ENCODE assay signal across 9 cellular contexts in genomic region chr19:18587561-18587960, GRCh38. TPM values are rescaled to one million over a fixed set of nuclear protein-coding genes. Genes with fewer than 3 reads are reported as not detected.
DNase-seq lines count a peak whose midpoint lies in the region; ATAC-seq and TF ChIP-seq lines count a peak whose summit lies in the region.
"Had no signal": no experiment of that assay in that cellular context is flagged by ENCODE, and none has a peak within 500 bp of the region (broad histone marks: within the 10 kb centered on the region; RNA-seq: fewer than 3 reads in every experiment).

No MANE protein-coding gene starts in this region.

- H3K4me2 ChIP-seq in DOHH2 (ENCODE audit: low read length) (peak overlapping the region; percentile 99), Loucy (ENCODE audit: low read depth, low read length, poor library complexity, severe bottlenecking) (peak overlapping the region; percentile 87)

- H3K27me3 Mint-ChIP-seq in dendritic cell treated with granulocyte-macrophage colony-stimulating factor and Interleukin-4, amounts not matched to agents 40 ng/mL and 50 ng/mL, for 4 days = no peaks in the 10 kb centered on the region

- H3K9ac ChIP-seq in Loucy (ENCODE audit: low read depth, low read length, poor library complexity, severe bottlenecking) = peak overlapping the region; percentile 76
- no peak overlapping the region for H3K9ac ChIP-seq in rectal smooth muscle tissue (ENCODE audit: low read length)
- H3K9ac ChIP-seq: parathyroid adenoma had no signal

- no peak for ATAC-seq in GM21515 (IDR thresholded peaks at IDR 0.05; ENCODE audit: unreplicated experiment)
- no peak for ATAC-seq in sciatic nerve

- H4K20me1 ChIP-seq in DOHH2 (ENCODE audit: control insufficient read depth, insufficient read depth, low read depth, low read length) (no peaks in the 10 kb centered on the region), Loucy (ENCODE audit: insufficient read depth, low read length, poor library complexity, severe bottlenecking) (peaks cover 4% of the 10 kb centered on the region)

- H3K4me3 ChIP-seq in DOHH2 (ENCODE audit: low read length) = peak overlapping the region; percentile 91
- H3K4me3 ChIP-seq in Loucy (ENCODE audit: low read length, poor library complexity, severe bottlenecking) = peak overlapping the region; percentile 78
- H3K4me3 ChIP-seq in rectal smooth muscle tissue (ENCODE audit: low read length) = peak overlapping the region; percentile 85

- H3K36me3 Mint-ChIP-seq in dendritic cell treated with granulocyte-macrophage colony-stimulating factor and Interleukin-4, amounts not matched to agents 40 ng/mL and 50 ng/mL, for 4 days (ENCODE audit: low read depth) = peaks cover 36% of the 10 kb centered on the region

- TF ChIP-seq CTCF in DOHH2 (IDR thresholded peaks at IDR 0.05; ENCODE audit: low read depth, low read length, poor library complexity, severe bottlenecking) (no peak), Loucy (conservative IDR thresholded peaks at IDR 0.05; ENCODE audit: low read length) (no peak)

- H3F3A ChIP-seq in DOHH2 (ENCODE audit: control insufficient read depth, insufficient read depth) (peaks cover 16% of the 10 kb centered on the region), Loucy (ENCODE audit: low read depth) (no peaks in the 10 kb centered on the region)

- H3K36me3 ChIP-seq in DOHH2 (ENCODE audit: control insufficient read depth, low read length) (peaks cover 22% of the 10 kb centered on the region), Loucy (ENCODE audit: insufficient read depth, low read length) (no peaks in the 10 kb centered on the region), rectal smooth muscle tissue (ENCODE audit: control insufficient read depth, insufficient read depth, low read length) (peaks cover 3% of the 10 kb centered on the region)

- H3K27ac Mint-ChIP-seq in dendritic cell treated with granulocyte-macrophage colony-stimulating factor and Interleukin-4, amounts not matched to agents 40 ng/mL and 50 ng/mL, for 4 days = peak overlapping the region; percentile 91

- H3K79me2 ChIP-seq in DOHH2 (ENCODE audit: control insufficient read depth, low read length) (peaks cover 18% of the 10 kb centered on the region), Loucy (ENCODE audit: insufficient read depth, low read length) (peaks cover 7% of the 10 kb centered on the region)
- H3K79me2 ChIP-seq: parathyroid adenoma had no signal

- H2AFZ ChIP-seq in Loucy (ENCODE audit: low read length) = no peak overlapping the region

- H3K4me3 Mint-ChIP-seq in dendritic cell treated with granulocyte-macrophage colony-stimulating factor and Interleukin-4, amounts not matched to agents 40 ng/mL and 50 ng/mL, for 4 days = peak overlapping the region; percentile 88

- no peaks in the 10 kb centered on the region for H3K9me2 ChIP-seq in DOHH2 (replicated peaks; ENCODE audit: control insufficient read depth, low read length)
- no peaks in the 10 kb centered on the region for H3K9me2 ChIP-seq in Loucy (replicated peaks; ENCODE audit: low read depth, low read length)

- intact Hi-C loops in dendritic cell treated with granulocyte-macrophage colony-stimulating factor and Interleukin-4, amounts not matched to agents 40 ng/mL and 50 ng/mL, for 4 days (cut with micrococcal nuclease) = loop anchor here (5.0 kb wide), 3 partner anchors 65 to 260 kb away; partner anchors contain the start of gene ELL
- intact Hi-C loops in sciatic nerve (cut with DNase I) = no loop called here

- H3K4me1 ChIP-seq in DOHH2 (ENCODE audit: control insufficient read depth, low read length) (peaks cover 51% of the 10 kb centered on the region), Loucy (ENCODE audit: insufficient read depth, low read length, poor library complexity, severe bottlenecking) (peaks cover 13% of the 10 kb centered on the region), rectal smooth muscle tissue (ENCODE audit: control insufficient read depth, insufficient read depth, low read length) (peaks cover 8% of the 10 kb centered on the region)
- H3K4me1 ChIP-seq: parathyroid adenoma had no signal

- DNase-seq in substantia nigra (lab: John Stamatoyannopoulos, UW) (no peak), sciatic nerve (ENCODE audit: low spot score) (no peak), islet precursor cell (no peak)

- no peaks in the 10 kb centered on the region for H3K27me3 ChIP-seq in DOHH2 (ENCODE audit: control insufficient read depth, low read length)
- no peaks in the 10 kb centered on the region for H3K27me3 ChIP-seq in Loucy (ENCODE audit: insufficient read depth, low read length, poor library complexity, severe bottlenecking)
- no peaks in the 10 kb centered on the region for H3K27me3 ChIP-seq in rectal smooth muscle tissue (ENCODE audit: control insufficient read depth, insufficient read depth, low read length)

- H3K27ac ChIP-seq in DOHH2 (ENCODE audit: low read depth, low read length) (peak overlapping the region; percentile 86), rectal smooth muscle tissue (ENCODE audit: low read depth, low read length) (no peak overlapping the region), substantia nigra (ENCODE audit: low read depth, low read length, poor library complexity, severe bottlenecking) (no peak overlapping the region)

- H3K9me3 Mint-ChIP-seq in dendritic cell treated with granulocyte-macrophage colony-stimulating factor and Interleukin-4, amounts not matched to agents 40 ng/mL and 50 ng/mL, for 4 days = no peaks in the 10 kb centered on the region

- H3K4me1 Mint-ChIP-seq in dendritic cell treated with granulocyte-macrophage colony-stimulating factor and Interleukin-4, amounts not matched to agents 40 ng/mL and 50 ng/mL, for 4 days (ENCODE audit: low read depth) = peaks cover 51% of the 10 kb centered on the region

- no peaks in the 10 kb centered on the region for H3K9me3 ChIP-seq in DOHH2 (ENCODE audit: control insufficient read depth, insufficient read depth, low read length)
- no peaks in the 10 kb centered on the region for H3K9me3 ChIP-seq in Loucy (ENCODE audit: insufficient read depth, low read depth, low read length)

RNA-seq across cellular contexts. Expression of gene REX1BD, which starts 1.0 kb away (rescaled TPM):
- 58.1 TPM for total RNA-seq in sciatic nerve

RNA-seq across cellular contexts. Expression of gene UBA52, which starts 15.9 kb away (rescaled TPM):
- 779 TPM for total RNA-seq in sciatic nerve

RNA-seq across cellular contexts. Expression of gene CRLF1, which starts 19.0 kb away (rescaled TPM):
- total RNA-seq in sciatic nerve = 4.5 TPM

RNA-seq across cellular contexts. Expression of gene TMEM59L, which starts 25.1 kb away (rescaled TPM):
- 1.2 TPM for total RNA-seq in sciatic nerve

RNA-seq across cellular contexts. Expression of gene KXD1, which starts 29.9 kb away (rescaled TPM):
- 97.2 TPM for total RNA-seq in sciatic nerve
